ENCODE assay signal across 8 cellular contexts in genomic region chr12:111598637-111599458, GRCh38. TPM values are rescaled to one million over a fixed set of nuclear protein-coding genes. Genes with fewer than 3 reads are reported as not detected.
DNase-seq lines count a peak whose midpoint lies in the region; ATAC-seq and TF ChIP-seq lines count a peak whose summit lies in the region.

Gene ATXN2, minus strand, starts transcription at chr12:111599315. Its CDS starts 281 bp downstream, at chr12:111599034.

- ATAC-seq in GM19324 (IDR thresholded peaks at IDR 0.05; ENCODE audit: low FRiP score, unreplicated experiment) (peak; percentile 71), HG03442 (IDR thresholded peaks at IDR 0.05; ENCODE audit: unreplicated experiment) (peak; percentile 41), foreskin keratinocyte (peak; percentile 54)

- H2AFZ ChIP-seq in OCI-LY1 (ENCODE audit: low read length) (no peak within 1 kb of the TSS), neuron (ENCODE audit: low read depth, low read length) (peak within 1 kb of the TSS; percentile 65)

- H3K36me3 ChIP-seq in BJ (ENCODE audit: control insufficient read depth, insufficient read depth, low read length) (no peaks in the 10 kb centered on the region), OCI-LY1 (ENCODE audit: insufficient read depth, low read length) (no peaks in the 10 kb centered on the region), neuron (ENCODE audit: insufficient read depth, low read length) (no peaks in the 10 kb centered on the region), suprapubic skin (no peaks in the 10 kb centered on the region)

- H3F3A ChIP-seq in OCI-LY1 (ENCODE audit: insufficient read depth, low read length) = no peaks in the 10 kb centered on the region

- 2% methylated on average over 21 of the region's 120 CpGs for WGBS in suprapubic skin

- DNase-seq in BJ (ENCODE audit: low read depth) (no peak), activated gamma-delta T cell (lab: John Stamatoyannopoulos, UW) (peak; percentile 65), foreskin keratinocyte (peak in 1 of 2 donors; percentile 16), suprapubic skin (ENCODE audit: low spot score in 2 of 2) (peak in 1 of 2 donors; percentile 80)

- peak within 1 kb of the TSS; percentile 97 for H3K4me2 ChIP-seq in OCI-LY1 (ENCODE audit: low read length)

- POLR2A ChIA-PET in BJ (lab: Charles Lee) = no interaction called here

- H3K9ac ChIP-seq in OCI-LY1 (ENCODE audit: low read length) = peak within 1 kb of the TSS; percentile 91

- H4K20me1 ChIP-seq in OCI-LY1 (ENCODE audit: insufficient read depth, low read length) = no peaks in the 10 kb centered on the region

- no peak for TF ChIP-seq POLR2A in suprapubic skin (IDR thresholded peaks at IDR 0.05)

- no peak for TF ChIP-seq EP300 in suprapubic skin (IDR thresholded peaks at IDR 0.05)

- TF ChIP-seq CTCF in BJ (IDR thresholded peaks at IDR 0.05; ENCODE audit: insufficient read depth, low read depth, low read length) (no peak), OCI-LY1 (IDR thresholded peaks at IDR 0.05; ENCODE audit: low read length) (no peak), foreskin keratinocyte (conservative IDR thresholded peaks at IDR 0.05) (no peak), suprapubic skin (IDR thresholded peaks at IDR 0.05) (no peak)

- CTCF ChIA-PET in BJ (lab: Yijun Ruan, JAX) = no interaction called here

- H3K9me3 ChIP-seq in OCI-LY1 (ENCODE audit: low read length) = no peaks in the 10 kb centered on the region
- H3K9me3 ChIP-seq in neuron (ENCODE audit: low read length) = no peaks in the 10 kb centered on the region
- no peaks in the 10 kb centered on the region for H3K9me3 ChIP-seq in suprapubic skin

- peak within 1 kb of the TSS; percentile 99 for H3K4me3 ChIP-seq in BJ (ENCODE audit: low read depth, low read length)
- H3K4me3 ChIP-seq in OCI-LY1 (ENCODE audit: low read depth, low read length, poor library complexity, severe bottlenecking) = peak within 1 kb of the TSS; percentile 98
- peak within 1 kb of the TSS; percentile 75 for H3K4me3 ChIP-seq in neuron (ENCODE audit: low read length)
- peak within 1 kb of the TSS; percentile 99 for H3K4me3 ChIP-seq in suprapubic skin

- peaks cover 46% of the 10 kb centered on the region for H3K79me2 ChIP-seq in OCI-LY1 (ENCODE audit: insufficient read depth, low read length)

- peaks cover 39% of the 10 kb centered on the region for H3K4me1 ChIP-seq in OCI-LY1 (ENCODE audit: insufficient read depth, low read length, severe bottlenecking)
- peaks cover 7% of the 10 kb centered on the region for H3K4me1 ChIP-seq in foreskin keratinocyte
- peaks cover 27% of the 10 kb centered on the region for H3K4me1 ChIP-seq in neuron (ENCODE audit: insufficient read depth, low read length)
- peaks cover 39% of the 10 kb centered on the region for H3K4me1 ChIP-seq in suprapubic skin

- H3K27me3 ChIP-seq in BJ (ENCODE audit: control insufficient read depth, insufficient read depth, low read length) (no peaks in the 10 kb centered on the region), OCI-LY1 (ENCODE audit: insufficient read depth, low read length) (no peaks in the 10 kb centered on the region), foreskin keratinocyte (no peaks in the 10 kb centered on the region), neuron (ENCODE audit: insufficient read depth, low read length) (no peaks in the 10 kb centered on the region), suprapubic skin (no peaks in the 10 kb centered on the region)

- H3K27ac ChIP-seq in OCI-LY1 (ENCODE audit: low read depth, low read length, poor library complexity, severe bottlenecking) = peak within 1 kb of the TSS; percentile 77
- peak within 1 kb of the TSS; percentile 90 for H3K27ac ChIP-seq in foreskin keratinocyte
- H3K27ac ChIP-seq in suprapubic skin = peak within 1 kb of the TSS; percentile 96

- H3K9me2 ChIP-seq in OCI-LY1 (ENCODE audit: low read depth, low read length) = no peaks in the 10 kb centered on the region

RNA-seq across cellular contexts. Expression of gene ATXN2, which starts in this region (rescaled TPM):
- polyA plus RNA-seq in BJ (2011; rRNA removed) (21.5 and 30.3 TPM in 2 replicates), foreskin keratinocyte (17.3 and 18.9 TPM in 2 replicates)
- polyA minus RNA-seq in BJ (2011; rRNA and poly(A)+ RNA removed) = 93.5 and 95.4 TPM in 2 replicates
- total RNA-seq in foreskin keratinocyte (34.4 and 34.7 TPM in 2 replicates), suprapubic skin (10 to 100 TPM; 23.3 to 62.8 (median 35.8) TPM)
